ENCODE assay signal across 20 cellular contexts in genomic region chrX:150616179-150616862, GRCh38.
"Had no signal": no experiment of that assay in that cellular context is flagged by ENCODE, and none has a peak within 500 bp of the region (broad histone marks: within the 10 kb centered on the region; RNA-seq: fewer than 3 reads in every experiment).

No MANE protein-coding gene starts in this region.

- FAIRE-seq: kidney, pancreas had no signal

- H3K36me3 ChIP-seq: brain microvascular endothelial cell, pancreas, thyroid gland, uterus had no signal

- H3K9me3 ChIP-seq: left lung, pancreas, sigmoid colon, thyroid gland, uterus had no signal

- H3K27me3 ChIP-seq: brain microvascular endothelial cell, left lung, pancreas, sigmoid colon, thyroid gland, uterus had no signal

- DNase-seq: activated CD4-positive, alpha-beta T cell treated with anti-CD3 and anti-CD28 coated beads, Interleukin-2, amount 10 ng/mL, durations not matched to agents 24 days and 14 days; activated CD8-positive, alpha-beta memory T cell treated with anti-CD3 and anti-CD28 coated beads, Interleukin-2, amount 50 U/mL, for 48 hours; activated CD8-positive, alpha-beta T cell treated with anti-CD3 and anti-CD28 coated beads, Interleukin-2, amount 10 ng/mL, durations not matched to agents 7 days and 5 days; activated gamma-delta T cell; activated T-cell treated with anti-CD3 and anti-CD28 coated beads, Interleukin-2, amount 50 U/mL, for 72 hours; amygdala; brain microvascular endothelial cell; kidney; left lung; naive thymus-derived CD8-positive, alpha-beta T cell; pancreas; sigmoid colon; stimulated activated CD4-positive, alpha-beta T cell treated with anti-CD3 and anti-CD28 coated beads, Interleukin-12 subunit alpha, Interleukin-12 subunit beta, amount 100 ng/mL, for 4 hours; T1000; thyroid gland; uterus had no signal

- H3K4me3 ChIP-seq: coronary artery, left lung, pancreas, sigmoid colon, thyroid gland, uterus had no signal

- H3K27ac ChIP-seq: brain microvascular endothelial cell, coronary artery, left lung, pancreas, sigmoid colon, thyroid gland, uterus had no signal

- ATAC-seq: activated CD8-positive, alpha-beta T cell treated with anti-CD3 and anti-CD28 coated beads, Interleukin-2, amount 10 ng/mL, durations not matched to agents 7 days and 5 days; activated naive CD4-positive, alpha-beta T cell treated with anti-CD3 and anti-CD28 coated beads, Interleukin-2, amount 50 U/mL, for 72 hours; activated T-cell treated with anti-CD3 and anti-CD28 coated beads, Interleukin-2, amount 50 U/mL, for 72 hours; esophagus mucosa; left lung; naive thymus-derived CD8-positive, alpha-beta T cell; pancreas; stimulated activated memory B cell treated with anti-CD40 and anti-IgM and Interleukin-4, amounts not matched to agents 10 μg/mL and 1 μg/mL and 100 μg/mL, for 72 hours had no signal

- H3K4me1 ChIP-seq: left lung, pancreas, sigmoid colon, thyroid gland, uterus had no signal
